ENCODE assay signal across 15 cellular contexts in the genomic region with DNA sequence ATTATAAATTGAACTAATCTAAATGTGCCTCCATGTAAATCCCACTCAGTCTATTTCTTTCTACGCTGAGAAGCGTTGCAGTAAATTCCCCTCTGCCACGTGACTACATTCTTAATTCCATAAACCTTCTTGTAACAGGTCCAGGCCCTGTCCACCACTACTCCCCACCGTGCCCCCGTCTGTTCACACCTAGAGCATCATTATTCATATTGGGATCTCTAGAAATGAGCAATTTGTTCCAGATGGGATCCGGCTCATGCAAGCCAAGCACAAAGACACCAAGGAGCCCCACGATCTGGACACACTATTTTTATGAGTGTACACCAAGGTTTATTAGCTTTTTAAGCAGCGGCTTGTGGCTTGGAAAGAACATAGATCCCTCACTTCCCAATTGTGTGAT. TPM values are rescaled to one million over a fixed set of nuclear protein-coding genes. Genes with fewer than 3 reads are reported as not detected.
DNase-seq lines count a peak whose midpoint lies in the region; ATAC-seq and TF ChIP-seq lines count a peak whose summit lies in the region.
"Had no signal": no experiment of that assay in that cellular context is flagged by ENCODE, and none has a peak within 500 bp of the region (broad histone marks: within the 10 kb centered on the region; RNA-seq: fewer than 3 reads in every experiment).

No MANE protein-coding gene starts in this region.

- no peaks in the 10 kb centered on the region for H3K4me1 Mint-ChIP-seq in activated naive CD4-positive, alpha-beta T cell treated with anti-CD3 and anti-CD28 coated beads, Interleukin-2, amount 50 U/mL, for 24 hours
- H3K4me1 Mint-ChIP-seq in nephron progenitor cell: peaks cover 8% of the 10 kb centered on the region
- H3K4me1 Mint-ChIP-seq: B cell; CD8-positive, alpha-beta memory T cell had no signal

- intact Hi-C loops in stomach (cut with DNase I; ENCODE audit: low total_unique reads): no loop called here

- DNase-seq in activated naive CD4-positive, alpha-beta T cell treated with Interleukin-2 at 50 U/mL for 16 hours: no peak
- DNase-seq in cerebellar cortex (ENCODE audit: low spot score) (peak; percentile 97), nephron progenitor cell (no peak), superior temporal gyrus (ENCODE audit: extremely low spot score) (no peak), stomach (no peak)
- DNase-seq: CD8-positive, alpha-beta memory T cell; COR-L47; DMS153; DMS79; GF-D8; H9 had no signal

- H3K4me1 ChIP-seq in stomach: no peaks in the 10 kb centered on the region
- H3K4me1 ChIP-seq: BLaER1 treated with 17β-estradiol and CSF1 and Interleukin-3, amounts not matched to agents 10 nM and 100 nM had no signal

- H3K36me3 Mint-ChIP-seq in activated naive CD4-positive, alpha-beta T cell treated with anti-CD3 and anti-CD28 coated beads, Interleukin-2, amount 50 U/mL, for 24 hours: peaks cover 4% of the 10 kb centered on the region
- H3K36me3 Mint-ChIP-seq in nephron progenitor cell (ENCODE audit: low read depth): peaks cover 10% of the 10 kb centered on the region

- H3K9me3 ChIP-seq in stomach: no peaks in the 10 kb centered on the region

- no peak overlapping the region for H3K4me3 ChIP-seq in stomach
- H3K4me3 ChIP-seq: BLaER1 treated with 17β-estradiol and CSF1 and Interleukin-3, amounts not matched to agents 10 nM and 100 nM had no signal

- ATAC-seq in HG03521 (IDR thresholded peaks at IDR 0.05; ENCODE audit: unreplicated experiment): no peak

- no peak for TF ChIP-seq EP300 in stomach (IDR thresholded peaks at IDR 0.05)

- peaks cover 0 to 7% (median 4%) of the 10 kb centered on the region in 4 donors for H3K36me3 ChIP-seq in stomach

- H3K27me3 ChIP-seq in stomach: no peaks in the 10 kb centered on the region
- H3K27me3 ChIP-seq: BLaER1 treated with 17β-estradiol and CSF1 and Interleukin-3, amounts not matched to agents 10 nM and 100 nM had no signal

- TF ChIP-seq CTCF in nephron progenitor cell (IDR thresholded peaks at IDR 0.05): no peak
- no peak for TF ChIP-seq CTCF in stomach (IDR thresholded peaks at IDR 0.05)

- no peak overlapping the region for H3K27ac ChIP-seq in stomach
- H3K27ac ChIP-seq: BLaER1 treated with 17β-estradiol and CSF1 and Interleukin-3, amounts not matched to agents 10 nM and 100 nM had no signal

- peak overlapping the region; percentile 82 for H3K27ac Mint-ChIP-seq in activated naive CD4-positive, alpha-beta T cell treated with anti-CD3 and anti-CD28 coated beads, Interleukin-2, amount 50 U/mL, for 24 hours
- peak overlapping the region; percentile 20 for H3K27ac Mint-ChIP-seq in nephron progenitor cell
- H3K27ac Mint-ChIP-seq: B cell, H9 had no signal

- no peak overlapping the region for H3K4me3 Mint-ChIP-seq in activated naive CD4-positive, alpha-beta T cell treated with anti-CD3 and anti-CD28 coated beads, Interleukin-2, amount 50 U/mL, for 24 hours
- no peak overlapping the region for H3K4me3 Mint-ChIP-seq in nephron progenitor cell
- H3K4me3 Mint-ChIP-seq: B cell; CD8-positive, alpha-beta memory T cell; H9 had no signal

- 88 to 93% (median 91%) methylated on average over 8 of the region's 8 CpGs for WGBS in stomach, 5 donors

- no peaks in the 10 kb centered on the region for H3K9me3 Mint-ChIP-seq in activated naive CD4-positive, alpha-beta T cell treated with anti-CD3 and anti-CD28 coated beads, Interleukin-2, amount 50 U/mL, for 24 hours
- peaks cover 5% of the 10 kb centered on the region for H3K9me3 Mint-ChIP-seq in nephron progenitor cell
- H3K9me3 Mint-ChIP-seq: CD8-positive, alpha-beta memory T cell; H9 had no signal

- TF ChIP-seq POLR2A in stomach (IDR thresholded peaks at IDR 0.05): no peak

- H3K27me3 Mint-ChIP-seq in activated naive CD4-positive, alpha-beta T cell treated with anti-CD3 and anti-CD28 coated beads, Interleukin-2, amount 50 U/mL, for 24 hours: no peaks in the 10 kb centered on the region
- no peaks in the 10 kb centered on the region for H3K27me3 Mint-ChIP-seq in nephron progenitor cell (ENCODE audit: low read depth, poor library complexity)

RNA-seq across cellular contexts. Expression of a gene that starts 38.2 kb away (rescaled TPM):
- total RNA-seq in stomach: 100 to 1,000 TPM in 2 of 5 donors, 10 to 100 TPM in 2, not detected in 1; 13.3 to 310 (median 65.8) TPM
- polyA plus RNA-seq in stomach: 100 to 1,000 TPM in 1 of 3 donors, 10 to 100 TPM in 2; 57.3 to 129 (median 94.1) TPM
